1 cellular context compared by ENCODE assay signal in the genomic region with DNA sequence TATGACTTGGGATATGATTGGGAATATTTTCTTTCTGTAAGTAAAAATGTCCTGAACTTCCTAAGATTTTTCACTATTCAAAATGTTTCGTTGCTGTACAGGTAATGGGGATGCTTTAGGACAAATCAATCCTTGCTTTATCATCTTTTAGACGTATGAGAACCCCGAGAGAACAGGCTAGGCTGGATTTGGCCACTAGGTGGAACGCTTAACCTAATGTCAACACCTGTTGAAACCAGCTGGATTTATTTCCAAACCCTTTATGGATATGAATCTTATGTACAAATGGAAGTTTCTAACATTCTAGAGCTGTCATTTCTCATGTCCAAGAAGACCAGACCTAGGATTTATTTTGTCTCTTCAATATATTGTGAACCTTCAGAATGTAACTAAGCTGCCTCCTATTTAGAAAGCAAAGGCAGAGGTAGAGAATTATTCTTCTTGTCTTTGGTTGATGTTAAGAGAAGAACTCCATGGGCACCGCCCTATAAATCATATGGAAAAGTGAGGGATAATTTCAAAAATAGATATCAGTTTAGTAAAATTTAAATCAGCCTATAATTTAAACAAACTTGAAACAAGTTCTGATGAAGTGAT.
TF ChIP-seq lines count a peak whose summit lies in the region.

No MANE protein-coding gene starts in this region.

TF ChIP-seq in GM23338, 12 proteins besides CTCF, POLR2A, EP300 and RAD21 (continued from another document):
- TF ChIP-seq, protein P1, sequence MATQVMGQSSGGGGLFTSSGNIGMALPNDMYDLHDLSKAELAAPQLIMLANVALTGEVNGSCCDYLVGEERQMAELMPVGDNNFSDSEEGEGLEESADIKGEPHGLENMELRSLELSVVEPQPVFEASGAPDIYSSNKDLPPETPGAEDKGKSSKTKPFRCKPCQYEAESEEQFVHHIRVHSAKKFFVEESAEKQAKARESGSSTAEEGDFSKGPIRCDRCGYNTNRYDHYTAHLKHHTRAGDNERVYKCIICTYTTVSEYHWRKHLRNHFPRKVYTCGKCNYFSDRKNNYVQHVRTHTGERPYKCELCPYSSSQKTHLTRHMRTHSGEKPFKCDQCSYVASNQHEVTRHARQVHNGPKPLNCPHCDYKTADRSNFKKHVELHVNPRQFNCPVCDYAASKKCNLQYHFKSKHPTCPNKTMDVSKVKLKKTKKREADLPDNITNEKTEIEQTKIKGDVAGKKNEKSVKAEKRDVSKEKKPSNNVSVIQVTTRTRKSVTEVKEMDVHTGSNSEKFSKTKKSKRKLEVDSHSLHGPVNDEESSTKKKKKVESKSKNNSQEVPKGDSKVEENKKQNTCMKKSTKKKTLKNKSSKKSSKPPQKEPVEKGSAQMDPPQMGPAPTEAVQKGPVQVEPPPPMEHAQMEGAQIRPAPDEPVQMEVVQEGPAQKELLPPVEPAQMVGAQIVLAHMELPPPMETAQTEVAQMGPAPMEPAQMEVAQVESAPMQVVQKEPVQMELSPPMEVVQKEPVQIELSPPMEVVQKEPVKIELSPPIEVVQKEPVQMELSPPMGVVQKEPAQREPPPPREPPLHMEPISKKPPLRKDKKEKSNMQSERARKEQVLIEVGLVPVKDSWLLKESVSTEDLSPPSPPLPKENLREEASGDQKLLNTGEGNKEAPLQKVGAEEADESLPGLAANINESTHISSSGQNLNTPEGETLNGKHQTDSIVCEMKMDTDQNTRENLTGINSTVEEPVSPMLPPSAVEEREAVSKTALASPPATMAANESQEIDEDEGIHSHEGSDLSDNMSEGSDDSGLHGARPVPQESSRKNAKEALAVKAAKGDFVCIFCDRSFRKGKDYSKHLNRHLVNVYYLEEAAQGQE (IDR thresholded peaks at IDR 0.05; ENCODE audit: unreplicated experiment), result no peak
- TF ChIP-seq, protein P2, sequence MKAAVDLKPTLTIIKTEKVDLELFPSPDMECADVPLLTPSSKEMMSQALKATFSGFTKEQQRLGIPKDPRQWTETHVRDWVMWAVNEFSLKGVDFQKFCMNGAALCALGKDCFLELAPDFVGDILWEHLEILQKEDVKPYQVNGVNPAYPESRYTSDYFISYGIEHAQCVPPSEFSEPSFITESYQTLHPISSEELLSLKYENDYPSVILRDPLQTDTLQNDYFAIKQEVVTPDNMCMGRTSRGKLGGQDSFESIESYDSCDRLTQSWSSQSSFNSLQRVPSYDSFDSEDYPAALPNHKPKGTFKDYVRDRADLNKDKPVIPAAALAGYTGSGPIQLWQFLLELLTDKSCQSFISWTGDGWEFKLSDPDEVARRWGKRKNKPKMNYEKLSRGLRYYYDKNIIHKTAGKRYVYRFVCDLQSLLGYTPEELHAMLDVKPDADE (IDR thresholded peaks at IDR 0.05), result no peak
- TF ChIP-seq EZH2 (IDR thresholded peaks at IDR 0.05; ENCODE audit: low read depth, unreplicated experiment), result no peak
- TF ChIP-seq ZNF114 (CRISPR knock-in tag; IDR thresholded peaks at IDR 0.05), result no peak
- TF ChIP-seq, protein P3, sequence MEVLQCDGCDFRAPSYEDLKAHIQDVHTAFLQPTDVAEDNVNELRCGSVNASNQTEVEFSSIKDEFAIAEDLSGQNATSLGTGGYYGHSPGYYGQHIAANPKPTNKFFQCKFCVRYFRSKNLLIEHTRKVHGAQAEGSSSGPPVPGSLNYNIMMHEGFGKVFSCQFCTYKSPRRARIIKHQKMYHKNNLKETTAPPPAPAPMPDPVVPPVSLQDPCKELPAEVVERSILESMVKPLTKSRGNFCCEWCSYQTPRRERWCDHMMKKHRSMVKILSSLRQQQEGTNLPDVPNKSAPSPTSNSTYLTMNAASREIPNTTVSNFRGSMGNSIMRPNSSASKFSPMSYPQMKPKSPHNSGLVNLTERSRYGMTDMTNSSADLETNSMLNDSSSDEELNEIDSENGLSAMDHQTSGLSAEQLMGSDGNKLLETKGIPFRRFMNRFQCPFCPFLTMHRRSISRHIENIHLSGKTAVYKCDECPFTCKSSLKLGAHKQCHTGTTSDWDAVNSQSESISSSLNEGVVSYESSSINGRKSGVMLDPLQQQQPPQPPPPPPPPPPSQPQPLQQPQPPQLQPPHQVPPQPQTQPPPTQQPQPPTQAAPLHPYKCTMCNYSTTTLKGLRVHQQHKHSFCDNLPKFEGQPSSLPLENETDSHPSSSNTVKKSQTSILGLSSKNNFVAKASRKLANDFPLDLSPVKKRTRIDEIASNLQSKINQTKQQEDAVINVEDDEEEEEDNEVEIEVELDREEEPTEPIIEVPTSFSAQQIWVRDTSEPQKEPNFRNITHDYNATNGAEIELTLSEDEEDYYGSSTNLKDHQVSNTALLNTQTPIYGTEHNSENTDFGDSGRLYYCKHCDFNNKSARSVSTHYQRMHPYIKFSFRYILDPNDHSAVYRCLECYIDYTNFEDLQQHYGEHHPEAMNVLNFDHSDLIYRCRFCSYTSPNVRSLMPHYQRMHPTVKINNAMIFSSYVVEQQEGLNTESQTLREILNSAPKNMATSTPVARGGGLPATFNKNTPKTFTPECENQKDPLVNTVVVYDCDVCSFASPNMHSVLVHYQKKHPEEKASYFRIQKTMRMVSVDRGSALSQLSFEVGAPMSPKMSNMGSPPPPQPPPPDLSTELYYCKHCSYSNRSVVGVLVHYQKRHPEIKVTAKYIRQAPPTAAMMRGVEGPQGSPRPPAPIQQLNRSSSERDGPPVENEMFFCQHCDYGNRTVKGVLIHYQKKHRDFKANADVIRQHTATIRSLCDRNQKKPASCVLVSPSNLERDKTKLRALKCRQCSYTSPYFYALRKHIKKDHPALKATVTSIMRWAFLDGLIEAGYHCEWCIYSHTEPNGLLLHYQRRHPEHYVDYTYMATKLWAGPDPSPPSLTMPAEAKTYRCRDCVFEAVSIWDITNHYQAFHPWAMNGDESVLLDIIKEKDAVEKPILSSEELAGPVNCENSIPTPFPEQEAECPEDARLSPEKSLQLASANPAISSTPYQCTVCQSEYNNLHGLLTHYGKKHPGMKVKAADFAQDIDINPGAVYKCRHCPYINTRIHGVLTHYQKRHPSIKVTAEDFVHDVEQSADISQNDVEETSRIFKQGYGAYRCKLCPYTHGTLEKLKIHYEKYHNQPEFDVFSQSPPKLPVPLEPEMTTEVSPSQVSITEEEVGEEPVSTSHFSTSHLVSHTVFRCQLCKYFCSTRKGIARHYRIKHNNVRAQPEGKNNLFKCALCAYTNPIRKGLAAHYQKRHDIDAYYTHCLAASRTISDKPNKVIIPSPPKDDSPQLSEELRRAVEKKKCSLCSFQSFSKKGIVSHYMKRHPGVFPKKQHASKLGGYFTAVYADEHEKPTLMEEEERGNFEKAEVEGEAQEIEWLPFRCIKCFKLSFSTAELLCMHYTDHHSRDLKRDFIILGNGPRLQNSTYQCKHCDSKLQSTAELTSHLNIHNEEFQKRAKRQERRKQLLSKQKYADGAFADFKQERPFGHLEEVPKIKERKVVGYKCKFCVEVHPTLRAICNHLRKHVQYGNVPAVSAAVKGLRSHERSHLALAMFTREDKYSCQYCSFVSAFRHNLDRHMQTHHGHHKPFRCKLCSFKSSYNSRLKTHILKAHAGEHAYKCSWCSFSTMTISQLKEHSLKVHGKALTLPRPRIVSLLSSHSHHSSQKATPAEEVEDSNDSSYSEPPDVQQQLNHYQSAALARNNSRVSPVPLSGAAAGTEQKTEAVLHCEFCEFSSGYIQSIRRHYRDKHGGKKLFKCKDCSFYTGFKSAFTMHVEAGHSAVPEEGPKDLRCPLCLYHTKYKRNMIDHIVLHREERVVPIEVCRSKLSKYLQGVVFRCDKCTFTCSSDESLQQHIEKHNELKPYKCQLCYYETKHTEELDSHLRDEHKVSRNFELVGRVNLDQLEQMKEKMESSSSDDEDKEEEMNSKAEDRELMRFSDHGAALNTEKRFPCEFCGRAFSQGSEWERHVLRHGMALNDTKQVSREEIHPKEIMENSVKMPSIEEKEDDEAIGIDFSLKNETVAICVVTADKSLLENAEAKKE (CRISPR knock-in tag; IDR thresholded peaks at IDR 0.05), result no peak
